31 cellular contexts compared by ENCODE assay signal in the genomic region with DNA sequence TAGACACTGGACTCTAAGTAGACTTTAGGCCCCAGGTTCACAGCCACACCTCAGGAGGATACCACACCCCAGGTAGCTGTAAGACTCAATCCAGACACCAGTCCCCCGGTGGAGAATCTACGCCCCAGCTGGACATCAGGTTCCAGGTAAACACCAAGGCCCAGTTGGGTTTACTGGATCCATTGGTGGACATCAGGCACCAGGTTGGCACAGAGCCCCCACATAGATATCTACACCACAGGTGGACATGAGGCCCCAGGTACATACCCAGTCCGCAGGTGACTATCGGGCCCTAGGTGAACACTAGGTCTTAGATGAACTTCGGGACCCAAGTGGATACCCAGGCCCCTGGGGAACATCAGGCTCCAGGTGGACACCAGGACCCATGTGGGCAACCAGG. TPM values are rescaled to one million over a fixed set of nuclear protein-coding genes. Genes with fewer than 3 reads are reported as not detected.
"Had no signal": no experiment of that assay in that cellular context is flagged by ENCODE, and none has a peak within 500 bp of the region (broad histone marks: within the 10 kb centered on the region; RNA-seq: fewer than 3 reads in every experiment).

No MANE protein-coding gene starts in this region.

- H3K36me3 ChIP-seq: ascending aorta, breast epithelium, cardiac muscle cell, colonic mucosa, WERI-Rb-1 had no signal

- H3K27ac Mint-ChIP-seq: activated B cell treated with CpG ODN at 0.5 μM for 24 hours; activated CD4-positive, alpha-beta memory T cell treated with anti-CD3 and anti-CD28 coated beads, Interleukin-2, amount 10 ng/mL, durations not matched to agents 7 days and 5 days; activated CD4-positive, alpha-beta T cell treated with anti-CD3 and anti-CD28 coated beads, Interleukin-2, amount 10 ng/mL, durations not matched to agents 7 days and 5 days; activated naive CD4-positive, alpha-beta T cell treated with anti-CD3 and anti-CD28 coated beads, Interleukin-2, amount 10 ng/mL, durations not matched to agents 7 days and 5 days; activated naive CD4-positive, alpha-beta T cell treated with anti-CD3 and anti-CD28 coated beads, Interleukin-2, amount 50 U/mL, for 72 hours; activated naive CD8-positive, alpha-beta T cell treated with anti-CD3 and anti-CD28 coated beads, Interleukin-2, amount 10 ng/mL, durations not matched to agents 7 days and 5 days; activated T-cell treated with anti-CD3 and anti-CD28 coated beads, Interleukin-2, amount 50 U/mL, for 24 hours; activated T-cell treated with anti-CD3 and anti-CD28 coated beads, Interleukin-2, amount 50 U/mL, for 72 hours; T-helper 17 cell; T-helper 2 cell treated with Interferon-gamma antibody and Interleukin-4, amounts not matched to agents 5 μg/mL and 100 μg/mL, for 36 hours had no signal

- H3K4me3 Mint-ChIP-seq: activated B cell treated with CpG ODN at 0.5 μM for 24 hours; activated CD4-positive, alpha-beta memory T cell treated with anti-CD3 and anti-CD28 coated beads, Interleukin-2, amount 10 ng/mL, durations not matched to agents 7 days and 5 days; activated CD4-positive, alpha-beta T cell treated with anti-CD3 and anti-CD28 coated beads, Interleukin-2, amount 10 ng/mL, durations not matched to agents 7 days and 5 days; activated naive CD4-positive, alpha-beta T cell treated with anti-CD3 and anti-CD28 coated beads, Interleukin-2, amount 10 ng/mL, durations not matched to agents 7 days and 5 days; activated naive CD8-positive, alpha-beta T cell treated with anti-CD3 and anti-CD28 coated beads, Interleukin-2, amount 10 ng/mL, durations not matched to agents 7 days and 5 days; activated T-cell treated with anti-CD3 and anti-CD28 coated beads, Interleukin-2, amount 50 U/mL, for 24 hours; activated T-cell treated with anti-CD3 and anti-CD28 coated beads, Interleukin-2, amount 50 U/mL, for 72 hours; brain; T-helper 17 cell; T-helper 2 cell treated with Interferon-gamma antibody and Interleukin-4, amounts not matched to agents 5 μg/mL and 100 μg/mL, for 36 hours had no signal

- H3K27me3 ChIP-seq: ascending aorta, breast epithelium, cardiac muscle cell, colonic mucosa had no signal

- H3K9me3 ChIP-seq: ascending aorta, breast epithelium, colonic mucosa had no signal

- DNase-seq: activated B cell treated with CpG ODN at 0.5 μM for 24 hours; activated CD4-positive, alpha-beta memory T cell treated with anti-CD3 and anti-CD28 coated beads, Interleukin-2, amount 10 ng/mL, durations not matched to agents 7 days and 5 days; activated CD4-positive, alpha-beta T cell treated with anti-CD3 and anti-CD28 coated beads for 1 hour; activated CD4-positive, alpha-beta T cell treated with anti-CD3 and anti-CD28 coated beads for 4 hours; activated CD4-positive, alpha-beta T cell treated with anti-CD3 and anti-CD28 coated beads, Interleukin-2, amount 10 ng/mL, durations not matched to agents 7 days and 5 days; activated CD4-positive, alpha-beta T cell treated with anti-CD3 and anti-CD28 coated beads, Interleukin-2, amount 50 U/mL, for 4 hours; activated CD8-positive, alpha-beta memory T cell treated with anti-CD3 and anti-CD28 coated beads, Interleukin-2, amount 50 U/mL, for 48 hours; activated gamma-delta T cell; activated naive CD4-positive, alpha-beta T cell; activated naive CD4-positive, alpha-beta T cell treated with anti-CD3 and anti-CD28 coated beads, Interleukin-2, amount 10 ng/mL, durations not matched to agents 7 days and 5 days; activated naive CD8-positive, alpha-beta T cell treated with anti-CD3 and anti-CD28 coated beads, Interleukin-2, amount 10 ng/mL, durations not matched to agents 7 days and 5 days; activated T-cell treated with anti-CD3 and anti-CD28 coated beads for 4 hours; activated T-cell treated with anti-CD3 and anti-CD28 coated beads, Interleukin-2, amount 50 U/mL, for 24 hours; activated T-cell treated with anti-CD3 and anti-CD28 coated beads, Interleukin-2, amount 50 U/mL, for 72 hours; central memory CD4-positive, alpha-beta T cell; cerebellar nuclear complex; colonic mucosa; effector CD8-positive, alpha-beta T cell; foreskin fibroblast; T-helper 1 cell; T-helper 17 cell; T1000; WERI-Rb-1 had no signal

- H3K4me3 ChIP-seq: ascending aorta, breast epithelium, cardiac muscle cell, colonic mucosa had no signal

- H3K9me3 Mint-ChIP-seq: activated B cell treated with CpG ODN at 0.5 μM for 24 hours; activated CD4-positive, alpha-beta memory T cell treated with anti-CD3 and anti-CD28 coated beads, Interleukin-2, amount 10 ng/mL, durations not matched to agents 7 days and 5 days; activated CD4-positive, alpha-beta T cell treated with anti-CD3 and anti-CD28 coated beads, Interleukin-2, amount 10 ng/mL, durations not matched to agents 7 days and 5 days; activated naive CD4-positive, alpha-beta T cell treated with anti-CD3 and anti-CD28 coated beads, Interleukin-2, amount 10 ng/mL, durations not matched to agents 7 days and 5 days; activated naive CD4-positive, alpha-beta T cell treated with anti-CD3 and anti-CD28 coated beads, Interleukin-2, amount 50 U/mL, for 72 hours; activated T-cell treated with anti-CD3 and anti-CD28 coated beads, Interleukin-2, amount 50 U/mL, for 24 hours; activated T-cell treated with anti-CD3 and anti-CD28 coated beads, Interleukin-2, amount 50 U/mL, for 72 hours; T-helper 2 cell treated with Interferon-gamma antibody and Interleukin-4, amounts not matched to agents 5 μg/mL and 100 μg/mL, for 36 hours had no signal

- H3K4me1 ChIP-seq: ascending aorta, breast epithelium, colonic mucosa had no signal

- ATAC-seq: activated naive CD4-positive, alpha-beta T cell treated with anti-CD3 and anti-CD28 coated beads, Interleukin-2, amount 50 U/mL, for 72 hours; activated T-cell treated with anti-CD3 and anti-CD28 coated beads, Interleukin-2, amount 50 U/mL, for 72 hours; esophagus mucosa; T-helper 17 cell had no signal

- H3K27me3 Mint-ChIP-seq: activated T-cell treated with anti-CD3 and anti-CD28 coated beads, Interleukin-2, amount 50 U/mL, for 24 hours; brain; T-helper 17 cell had no signal

- H3K4me1 Mint-ChIP-seq: activated B cell treated with CpG ODN at 0.5 μM for 24 hours; activated CD4-positive, alpha-beta memory T cell treated with anti-CD3 and anti-CD28 coated beads, Interleukin-2, amount 10 ng/mL, durations not matched to agents 7 days and 5 days; activated CD4-positive, alpha-beta T cell treated with anti-CD3 and anti-CD28 coated beads, Interleukin-2, amount 10 ng/mL, durations not matched to agents 7 days and 5 days; activated naive CD4-positive, alpha-beta T cell treated with anti-CD3 and anti-CD28 coated beads, Interleukin-2, amount 10 ng/mL, durations not matched to agents 7 days and 5 days; activated naive CD8-positive, alpha-beta T cell treated with anti-CD3 and anti-CD28 coated beads, Interleukin-2, amount 10 ng/mL, durations not matched to agents 7 days and 5 days; T-helper 17 cell had no signal

- FAIRE-seq: frontal cortex had no signal

- H3K36me3 Mint-ChIP-seq: activated naive CD4-positive, alpha-beta T cell treated with anti-CD3 and anti-CD28 coated beads, Interleukin-2, amount 10 ng/mL, durations not matched to agents 7 days and 5 days; activated naive CD4-positive, alpha-beta T cell treated with anti-CD3 and anti-CD28 coated beads, Interleukin-2, amount 50 U/mL, for 72 hours; activated naive CD8-positive, alpha-beta T cell treated with anti-CD3 and anti-CD28 coated beads, Interleukin-2, amount 10 ng/mL, durations not matched to agents 7 days and 5 days; brain had no signal

- H3K27ac ChIP-seq: ascending aorta, breast epithelium, cardiac muscle cell, colonic mucosa, WERI-Rb-1 had no signal

RNA-seq across cellular contexts. Expression of gene SEPTIN5, which starts 58.9 kb away (rescaled TPM):
- total RNA-seq: activated B cell treated with CpG ODN at 0.5 μM for 24 hours; activated CD4-positive, alpha-beta memory T cell treated with anti-CD3 and anti-CD28 coated beads, Interleukin-2, amount 10 ng/mL, durations not matched to agents 7 days and 5 days; activated CD4-positive, alpha-beta T cell treated with anti-CD3 and anti-CD28 coated beads, Interleukin-2, amount 10 ng/mL, durations not matched to agents 7 days and 5 days; activated naive CD8-positive, alpha-beta T cell treated with anti-CD3 and anti-CD28 coated beads, Interleukin-2, amount 10 ng/mL, durations not matched to agents 7 days and 5 days had no signal
